ENCODE assay signal across 1 cellular context in genomic region chr1:94044891-94045290, GRCh38.
TF ChIP-seq lines count a peak whose summit lies in the region.

No MANE protein-coding gene starts in this region.

TF ChIP-seq in liver, 16 proteins besides CTCF, POLR2A, EP300 and RAD21 (continued from another document):
- TF ChIP-seq TAF1 (conservative IDR thresholded peaks at IDR 0.05), result no peak
- TF ChIP-seq FOXA2 (IDR thresholded peaks at IDR 0.05), result no peak
